1 cellular context compared by ENCODE assay signal in genomic region chr2:20822535-20823490, GRCh38.
TF ChIP-seq lines count a peak whose summit lies in the region.

Gene LDAH (minus strand): TSS chr2:20823101. CDS start chr2:20801463, 21,638 bp downstream.

TF ChIP-seq in K562, 482 proteins besides CTCF, POLR2A, EP300 and RAD21 (continued from another document and continues in another):
- TF ChIP-seq ZHX1 (conservative IDR thresholded peaks at IDR 0.05; ENCODE audit: low read length) (peak; percentile 73; the same call in 1 of the 2 replicates), CSDE1 (IDR thresholded peaks at IDR 0.05) (peak in 1 of 2 experiments; percentile 87; a peak in 2 of 4 replicates), ZNF212 (CRISPR knock-in tag; IDR thresholded peaks at IDR 0.05) (no peak), SIN3A (IDR thresholded peaks at IDR 0.05; ENCODE audit: borderline replicate concordance in 2 of 2, control insufficient read depth in 1 of 2, low read depth in 2 of 2, low read length in 2 of 2) (peak; percentile 85 to 92; a peak in 2 of 4 replicates), ZNF551 (CRISPR knock-in tag; IDR thresholded peaks at IDR 0.05) (no peak), MAFG (tag; conservative IDR thresholded peaks at IDR 0.05) (no peak), ZBTB17 (CRISPR knock-in tag; IDR thresholded peaks at IDR 0.05) (peak; percentile 78; the same call in 1 of the 2 replicates), POLR2B (IDR thresholded peaks at IDR 0.05; ENCODE audit: low read depth, partially characterized antibody) (peak; percentile 81), NCOA1 (IDR thresholded peaks at IDR 0.05; ENCODE audit: low read depth) (no peak), ATF6 (CRISPR knock-in tag; IDR thresholded peaks at IDR 0.05) (peak; percentile 26; the same call in 1 of the 2 replicates), GABPB1 (CRISPR knock-in tag; IDR thresholded peaks at IDR 0.05) (peak; percentile 97), LEF1 (IDR thresholded peaks at IDR 0.05) (peak; percentile 83; the same call in 1 of the 2 replicates), TFE3 (CRISPR knock-in tag; IDR thresholded peaks at IDR 0.05) (peak; percentile 13; the same call in 1 of the 2 replicates), ZNF175 (CRISPR knock-in tag; IDR thresholded peaks at IDR 0.05; ENCODE audit: low read depth) (peak; percentile 62; the same call in 1 of the 2 replicates), CBX8 (IDR thresholded peaks at IDR 0.05; ENCODE audit: borderline replicate concordance, extremely low read depth, low read depth, low read length, poor library complexity, severe bottlenecking) (no peak), E2F4 (CRISPR knock-in tag; IDR thresholded peaks at IDR 0.05; ENCODE audit: low read depth) (no peak), MECOM (CRISPR knock-in tag; IDR thresholded peaks at IDR 0.05) (peak; percentile 6; the same call in 1 of the 2 replicates), CTBP1 (IDR thresholded peaks at IDR 0.05; ENCODE audit: borderline replicate concordance) (0 out of 2 replicates have a peak, but pooled peaks have one; percentile 57), RBM22 (IDR thresholded peaks at IDR 0.05; ENCODE audit: low read depth, low read length, poor library complexity, severe bottlenecking) (peak; percentile 36), NONO (IDR thresholded peaks at IDR 0.05; ENCODE audit: low read depth in 2 of 2, low read length in 1 of 2) (no peak), CREB3 (tag; conservative IDR thresholded peaks at IDR 0.05; ENCODE audit: low read depth) (peak; percentile 82), SMARCA4 (IDR thresholded peaks at IDR 0.05) (no peak), HDAC1 (IDR thresholded peaks at IDR 0.05) (peak in 1 of 2 experiments; percentile 84; a peak in 2 of 4 replicates), PYGO2 (tag; IDR thresholded peaks at IDR 0.05) (no peak), SFPQ (IDR thresholded peaks at IDR 0.05; ENCODE audit: low read depth, low read length) (no peak), SLC30A9 (CRISPR knock-in tag; IDR thresholded peaks at IDR 0.05) (no peak), PURB (CRISPR knock-in tag; IDR thresholded peaks at IDR 0.05; ENCODE audit: low read depth) (no peak), SOX6 (IDR thresholded peaks at IDR 0.05) (peak; percentile 55; the same call in 1 of the 2 replicates), MLLT1 (IDR thresholded peaks at IDR 0.05) (peak in 1 of 2 experiments; percentile 41; a peak in 2 of 4 replicates), TAF1 (IDR thresholded peaks at IDR 0.05; ENCODE audit: control insufficient read depth, extremely low read depth, insufficient read depth, low read length, severe bottlenecking) (peak; percentile 92), NKRF (IDR thresholded peaks at IDR 0.05; ENCODE audit: borderline replicate concordance) (peak; percentile 78; the same call in 1 of the 2 replicates), ZNF583 (CRISPR knock-in tag; IDR thresholded peaks at IDR 0.05) (no peak), HMG20B (CRISPR knock-in tag; IDR thresholded peaks at IDR 0.05) (no peak), ZNF445 (CRISPR knock-in tag; IDR thresholded peaks at IDR 0.05; ENCODE audit: low read depth) (no peak), ZNF589 (CRISPR knock-in tag; IDR thresholded peaks at IDR 0.05; ENCODE audit: low read depth) (0 out of 2 replicates have a peak, but pooled peaks have one; percentile 23), ZNF41 (CRISPR knock-in tag; conservative IDR thresholded peaks at IDR 0.05) (no peak), ZNF639 (CRISPR knock-in tag; conservative IDR thresholded peaks at IDR 0.05 in 1 of 2, IDR thresholded peaks at IDR 0.05 in 1 of 2) (peak in 1 of 2 experiments; percentile 65; a peak in 1 of 4 replicates), FOXK2 (conservative IDR thresholded peaks at IDR 0.05 in 1 of 2, IDR thresholded peaks at IDR 0.05 in 1 of 2; ENCODE audit: low read depth in 2 of 2) (peak; percentile 84 to 87), SMAD1 (IDR thresholded peaks at IDR 0.05; ENCODE audit: low read depth, low read length, partially characterized antibody) (peak; percentile 79), KHSRP (IDR thresholded peaks at IDR 0.05) (peak; percentile 95), ZNF785 (CRISPR knock-in tag; IDR thresholded peaks at IDR 0.05) (no peak), PML (IDR thresholded peaks at IDR 0.05; ENCODE audit: low read length) (peak; percentile 78; the same call in 1 of the 2 replicates), IRF1 (CRISPR knock-in tag; IDR thresholded peaks at IDR 0.05; ENCODE audit: borderline replicate concordance) (0 out of 2 replicates have a peak, but pooled peaks have one; percentile 57), USF2 (CRISPR knock-in tag; IDR thresholded peaks at IDR 0.05) (peak; percentile 87), C11orf30 (IDR thresholded peaks at IDR 0.05; ENCODE audit: low read depth) (peak; percentile 96), TCF3 (CRISPR knock-in tag; IDR thresholded peaks at IDR 0.05) (0 out of 2 replicates have a peak, but pooled peaks have one; percentile 27)
